In genomic region chr6:91970700-91971099, GRCh38 we compare ENCODE assay signal across 24 cellular contexts.
"Had no signal": no experiment of that assay in that cellular context is flagged by ENCODE, and none has a peak within 500 bp of the region (broad histone marks: within the 10 kb centered on the region; RNA-seq: fewer than 3 reads in every experiment).

No MANE protein-coding gene starts in this region.

- H3K4me3 ChIP-seq: left lung, lower lobe of right lung, ovary, right atrium auricular region, right lobe of liver, smooth muscle cell, tibial nerve, uterus had no signal

- H3K36me3 ChIP-seq: left lung, lower lobe of right lung, ovary, right atrium auricular region, right lobe of liver, tibial nerve, uterus had no signal

- H3K4me1 ChIP-seq: left lung, lower lobe of right lung, right atrium auricular region, right lobe of liver, tibial nerve, uterus had no signal

- ATAC-seq: left colon; left lung; lower lobe of right lung; natural killer cell; right lobe of liver; stimulated activated memory B cell treated with anti-CD40 and anti-IgM and Interleukin-4, amounts not matched to agents 10 μg/mL and 1 μg/mL and 100 μg/mL, for 72 hours; stimulated activated naive CD8-positive, alpha-beta T cell treated with anti-CD3 and anti-CD28 coated beads, Interleukin-15, amount 100 ng/mL, for 72 hours had no signal

- H3K27ac ChIP-seq: left lung, lower lobe of right lung, ovary, right atrium auricular region, right lobe of liver, tibial nerve, uterus had no signal

- H3K27me3 ChIP-seq: left lung, ovary, right atrium auricular region, right lobe of liver, tibial nerve, uterus had no signal

- DNase-seq: hypothalamus; immature natural killer cell; kidney; left colon; left lung; lower lobe of right lung; mammary epithelial cell; mesendoderm; naive B cell; natural killer cell; ovary; right lobe of liver; stimulated activated CD4-positive, alpha-beta T cell treated with anti-CD3 and anti-CD28 coated beads, Interleukin-1b, Interleukin-23, amount 100 ng/mL, for 48 hours; stimulated activated CD4-positive, alpha-beta T cell treated with anti-CD3 and anti-CD28 coated beads, Interleukin-2, amount 100 ng/mL, for 48 hours; stimulated activated CD4-positive, alpha-beta T cell treated with anti-CD3 and anti-CD28 coated beads, Interleukin-4, amount 100 ng/mL, for 4 hours; stimulated activated CD8-positive, alpha-beta memory T cell treated with anti-CD3 and anti-CD28 coated beads, Interleukin-4, amount 100 ng/mL, for 48 hours; stimulated activated naive CD4-positive, alpha-beta T cell treated with Interleukin-2 at 50 U/mL for 16 hours; stimulated activated naive CD8-positive, alpha-beta T cell treated with anti-CD3 and anti-CD28 coated beads, Interleukin-15, amount 100 ng/mL, for 72 hours; substantia nigra; uterus had no signal

- H3K9me3 ChIP-seq: ovary, right atrium auricular region, right lobe of liver, uterus had no signal

- H3K4me2 ChIP-seq: smooth muscle cell had no signal
